39 cellular contexts compared by ENCODE assay signal in genomic region chr11:36985562-36985961, GRCh38.
"Had no signal": no experiment of that assay in that cellular context is flagged by ENCODE, and none has a peak within 500 bp of the region (broad histone marks: within the 10 kb centered on the region; RNA-seq: fewer than 3 reads in every experiment).

No MANE protein-coding gene starts in this region.

- H3K4me1 ChIP-seq: adrenal gland, ascending aorta, body of pancreas, breast epithelium had no signal

- H3K9me3 ChIP-seq: adrenal gland, ascending aorta, body of pancreas had no signal

- ATAC-seq: activated naive CD4-positive, alpha-beta T cell treated with anti-CD3 and anti-CD28 coated beads, Interleukin-2, amount 50 U/mL, for 72 hours; activated naive CD8-positive, alpha-beta T cell treated with anti-CD3 and anti-CD28 coated beads, Interleukin-2, amount 50 U/mL, for 24 hours; activated T-cell treated with anti-CD3 and anti-CD28 coated beads, Interleukin-2, amount 50 U/mL, for 4 hours; activated T-cell treated with anti-CD3 and anti-CD28 coated beads, Interleukin-2, amount 50 U/mL, for 72 hours; activated T-helper 17 cell treated with anti-CD3 and anti-CD28 coated beads, Interleukin-2, amount 50 U/mL, for 72 hours; body of pancreas had no signal

- H3K27ac ChIP-seq: adrenal gland, ascending aorta, body of pancreas, brain microvascular endothelial cell, breast epithelium, cardiac muscle cell had no signal

- H3K4me1 Mint-ChIP-seq: activated naive CD4-positive, alpha-beta T cell treated with anti-CD3 and anti-CD28 coated beads, Interleukin-2, amount 10 ng/mL, durations not matched to agents 7 days and 5 days; activated naive CD4-positive, alpha-beta T cell treated with anti-CD3 and anti-CD28 coated beads, Interleukin-2, amount 50 U/mL, for 24 hours; activated naive CD8-positive, alpha-beta T cell treated with anti-CD3 and anti-CD28 coated beads for 36 hours; activated naive CD8-positive, alpha-beta T cell treated with anti-CD3 and anti-CD28 coated beads, Interleukin-2, amount 10 ng/mL, durations not matched to agents 7 days and 5 days; activated naive CD8-positive, alpha-beta T cell treated with anti-CD3 and anti-CD28 coated beads, Interleukin-2, amount 50 U/mL, for 24 hours; activated T-helper 17 cell treated with anti-CD3 and anti-CD28 coated beads, Interleukin-2, amount 50 U/mL, for 72 hours; central memory CD8-positive, alpha-beta T cell had no signal

- H3K36me3 ChIP-seq: adrenal gland, ascending aorta, brain microvascular endothelial cell, breast epithelium, cardiac muscle cell had no signal

- DNase-seq: activated effector memory CD4-positive, alpha-beta T cell treated with anti-CD3 and anti-CD28 coated beads, Interleukin-2, amount 50 U/mL, for 16 hours; activated effector memory CD4-positive, alpha-beta T cell treated with Interleukin-2 at 50 U/mL for 16 hours; activated gamma-delta T cell; activated gamma-delta T cell treated with Interleukin-2 at 50 U/mL for 16 hours; activated naive CD4-positive, alpha-beta T cell; activated naive CD4-positive, alpha-beta T cell treated with anti-CD3 and anti-CD28 coated beads for 36 hours; activated naive CD4-positive, alpha-beta T cell treated with anti-CD3 and anti-CD28 coated beads, Interleukin-2, amount 10 ng/mL, durations not matched to agents 7 days and 5 days; activated naive CD4-positive, alpha-beta T cell treated with anti-CD3 and anti-CD28 coated beads, Interleukin-2, amount 50 U/mL, for 16 hours; activated naive CD4-positive, alpha-beta T cell treated with Interleukin-2 at 50 U/mL for 16 hours; activated naive CD8-positive, alpha-beta T cell treated with anti-CD3 and anti-CD28 coated beads for 36 hours; activated naive CD8-positive, alpha-beta T cell treated with anti-CD3 and anti-CD28 coated beads, Interleukin-2, amount 10 ng/mL, durations not matched to agents 7 days and 5 days; activated naive CD8-positive, alpha-beta T cell treated with anti-CD3 and anti-CD28 coated beads, Interleukin-2, amount 50 U/mL, for 24 hours; activated T-cell treated with anti-CD3 and anti-CD28 coated beads, Interleukin-2, amount 50 U/mL, for 1 hour; activated T-cell treated with anti-CD3 and anti-CD28 coated beads, Interleukin-2, amount 50 U/mL, for 24 hours; activated T-cell treated with anti-CD3 and anti-CD28 coated beads, Interleukin-2, amount 50 U/mL, for 4 hours; activated T-cell treated with anti-CD3 and anti-CD28 coated beads, Interleukin-2, amount 50 U/mL, for 48 hours; activated T-cell treated with anti-CD3 and anti-CD28 coated beads, Interleukin-2, amount 50 U/mL, for 72 hours; adrenal gland; amniotic stem cell; amygdala; anterior cingulate cortex; aorta; body of pancreas; brain microvascular endothelial cell; caudate nucleus; central memory CD4-positive, alpha-beta T cell; cerebellar nuclear complex had no signal

- H3K27me3 Mint-ChIP-seq: activated naive CD4-positive, alpha-beta T cell treated with anti-CD3 and anti-CD28 coated beads, Interleukin-2, amount 10 ng/mL, durations not matched to agents 7 days and 5 days; activated naive CD4-positive, alpha-beta T cell treated with anti-CD3 and anti-CD28 coated beads, Interleukin-2, amount 50 U/mL, for 24 hours; activated naive CD8-positive, alpha-beta T cell; activated naive CD8-positive, alpha-beta T cell treated with anti-CD3 and anti-CD28 coated beads for 36 hours; activated naive CD8-positive, alpha-beta T cell treated with anti-CD3 and anti-CD28 coated beads, Interleukin-2, amount 10 ng/mL, durations not matched to agents 7 days and 5 days; activated naive CD8-positive, alpha-beta T cell treated with anti-CD3 and anti-CD28 coated beads, Interleukin-2, amount 50 U/mL, for 24 hours; activated T-cell treated with anti-CD3 and anti-CD28 coated beads, Interleukin-2, amount 50 U/mL, for 24 hours; activated T-helper 17 cell treated with anti-CD3 and anti-CD28 coated beads, Interleukin-2, amount 50 U/mL, for 72 hours; brain; central memory CD8-positive, alpha-beta T cell had no signal

- H3K27me3 ChIP-seq: adrenal gland, ascending aorta, body of pancreas, brain microvascular endothelial cell, breast epithelium, cardiac muscle cell had no signal

- H3K36me3 Mint-ChIP-seq: activated naive CD4-positive, alpha-beta T cell treated with anti-CD3 and anti-CD28 coated beads, Interleukin-2, amount 10 ng/mL, durations not matched to agents 7 days and 5 days; activated naive CD4-positive, alpha-beta T cell treated with anti-CD3 and anti-CD28 coated beads, Interleukin-2, amount 50 U/mL, for 24 hours; activated naive CD4-positive, alpha-beta T cell treated with anti-CD3 and anti-CD28 coated beads, Interleukin-2, amount 50 U/mL, for 72 hours; activated naive CD8-positive, alpha-beta T cell; activated naive CD8-positive, alpha-beta T cell treated with anti-CD3 and anti-CD28 coated beads for 36 hours; activated naive CD8-positive, alpha-beta T cell treated with anti-CD3 and anti-CD28 coated beads, Interleukin-2, amount 10 ng/mL, durations not matched to agents 7 days and 5 days; brain had no signal

- FAIRE-seq: bronchial epithelial cell had no signal

- H3K4me3 ChIP-seq: adrenal gland, ascending aorta, body of pancreas, breast epithelium, cardiac muscle cell had no signal

- H3K27ac Mint-ChIP-seq: activated naive CD4-positive, alpha-beta T cell treated with anti-CD3 and anti-CD28 coated beads for 36 hours; activated naive CD4-positive, alpha-beta T cell treated with anti-CD3 and anti-CD28 coated beads, Interleukin-2, amount 10 ng/mL, durations not matched to agents 7 days and 5 days; activated naive CD4-positive, alpha-beta T cell treated with anti-CD3 and anti-CD28 coated beads, Interleukin-2, amount 50 U/mL, for 24 hours; activated naive CD4-positive, alpha-beta T cell treated with anti-CD3 and anti-CD28 coated beads, Interleukin-2, amount 50 U/mL, for 72 hours; activated naive CD8-positive, alpha-beta T cell; activated naive CD8-positive, alpha-beta T cell treated with anti-CD3 and anti-CD28 coated beads for 36 hours; activated naive CD8-positive, alpha-beta T cell treated with anti-CD3 and anti-CD28 coated beads, Interleukin-2, amount 10 ng/mL, durations not matched to agents 7 days and 5 days; activated naive CD8-positive, alpha-beta T cell treated with anti-CD3 and anti-CD28 coated beads, Interleukin-2, amount 50 U/mL, for 24 hours; activated T-cell treated with anti-CD3 and anti-CD28 coated beads, Interleukin-2, amount 50 U/mL, for 24 hours; activated T-cell treated with anti-CD3 and anti-CD28 coated beads, Interleukin-2, amount 50 U/mL, for 72 hours; activated T-helper 1 cell treated with anti-CD3 and anti-CD28 coated beads, Interleukin-12 subunit alpha, Interleukin-12 subunit beta, Interleukin-2, Interleukin-4 antibody, amounts not matched to agents 30 ng/mL and 10 ng/mL and 1 ng/mL, durations not matched to agents 14 hours and 24 hours and 36 hours; activated T-helper 17 cell treated with anti-CD3 and anti-CD28 coated beads, Interleukin-2, amount 50 U/mL, for 72 hours; activated T-helper 2 cell treated with anti-CD3 and anti-CD28 coated beads, Interferon-gamma antibody, Interleukin-2, Interleukin-4, amounts not matched to agents 10 μg/mL and 5 μg/mL and 100 μg/mL, durations not matched to agents 14 hours and 24 hours and 36 hours; brain had no signal

- H3K4me3 Mint-ChIP-seq: activated naive CD4-positive, alpha-beta T cell treated with anti-CD3 and anti-CD28 coated beads for 36 hours; activated naive CD4-positive, alpha-beta T cell treated with anti-CD3 and anti-CD28 coated beads, Interleukin-2, amount 10 ng/mL, durations not matched to agents 7 days and 5 days; activated naive CD4-positive, alpha-beta T cell treated with anti-CD3 and anti-CD28 coated beads, Interleukin-2, amount 50 U/mL, for 24 hours; activated naive CD8-positive, alpha-beta T cell; activated naive CD8-positive, alpha-beta T cell treated with anti-CD3 and anti-CD28 coated beads for 36 hours; activated naive CD8-positive, alpha-beta T cell treated with anti-CD3 and anti-CD28 coated beads, Interleukin-2, amount 10 ng/mL, durations not matched to agents 7 days and 5 days; activated naive CD8-positive, alpha-beta T cell treated with anti-CD3 and anti-CD28 coated beads, Interleukin-2, amount 50 U/mL, for 24 hours; activated T-cell treated with anti-CD3 and anti-CD28 coated beads, Interleukin-2, amount 50 U/mL, for 24 hours; activated T-cell treated with anti-CD3 and anti-CD28 coated beads, Interleukin-2, amount 50 U/mL, for 4 hours; activated T-cell treated with anti-CD3 and anti-CD28 coated beads, Interleukin-2, amount 50 U/mL, for 72 hours; activated T-helper 1 cell treated with anti-CD3 and anti-CD28 coated beads, Interleukin-12 subunit alpha, Interleukin-12 subunit beta, Interleukin-2, Interleukin-4 antibody, amounts not matched to agents 30 ng/mL and 10 ng/mL and 1 ng/mL, durations not matched to agents 14 hours and 24 hours and 36 hours; activated T-helper 17 cell treated with anti-CD3 and anti-CD28 coated beads, Interleukin-2, amount 50 U/mL, for 72 hours; brain; central memory CD8-positive, alpha-beta T cell had no signal
